ENCODE assay signal across 8 cellular contexts in the genomic region with DNA sequence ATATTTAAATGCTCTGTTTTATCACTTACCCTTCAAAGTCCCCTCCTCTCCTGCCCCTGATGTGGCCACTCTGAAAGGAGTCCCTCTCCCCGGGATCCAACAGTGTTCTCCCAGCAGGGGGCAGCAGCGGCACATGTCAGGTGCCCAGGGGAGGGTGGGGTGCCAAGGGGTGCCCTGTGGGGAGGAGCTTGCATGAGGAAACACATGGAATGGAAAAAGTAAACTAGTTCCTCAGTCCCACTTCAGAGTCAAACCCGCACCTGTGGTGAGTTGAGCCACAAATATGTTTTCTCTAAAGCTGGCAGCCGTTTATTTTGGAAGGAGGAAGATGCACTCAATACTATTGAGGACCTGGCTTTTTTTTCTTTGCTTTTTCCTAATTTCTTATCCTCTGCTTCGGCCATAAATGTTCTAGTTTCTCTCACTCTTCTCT. TPM values are rescaled to one million over a fixed set of nuclear protein-coding genes. Genes with fewer than 3 reads are reported as not detected.
DNase-seq lines count a peak whose midpoint lies in the region; ATAC-seq and TF ChIP-seq lines count a peak whose summit lies in the region.

No MANE protein-coding gene starts in this region.

- no peaks in the 10 kb centered on the region for H3K4me1 ChIP-seq in SJSA1 (replicated peaks)
- peaks cover 16% of the 10 kb centered on the region for H3K4me1 ChIP-seq in suprapubic skin

- ATAC-seq in GM21786 (IDR thresholded peaks at IDR 0.05; ENCODE audit: unreplicated experiment) = peak; percentile 85

- H3K27ac ChIP-seq in SJSA1 = no peak overlapping the region
- H3K27ac ChIP-seq in suprapubic skin = no peak overlapping the region

- peak; percentile 81 for TF ChIP-seq CTCF in foreskin fibroblast (IDR thresholded peaks at IDR 0.05; ENCODE audit: low read depth, low read length)
- peak; percentile 66 to 81 for TF ChIP-seq CTCF in suprapubic skin (IDR thresholded peaks at IDR 0.05)

- H3K36me3 ChIP-seq in SJSA1 = no peaks in the 10 kb centered on the region
- H3K36me3 ChIP-seq in suprapubic skin = no peaks in the 10 kb centered on the region

- 14% methylated on average over 5 of the region's 5 CpGs for WGBS in suprapubic skin

- H3K9me3 ChIP-seq in SJSA1 (replicated peaks) = no peaks in the 10 kb centered on the region
- H3K9me3 ChIP-seq in suprapubic skin = no peaks in the 10 kb centered on the region

- DNase-seq in DMS153 (lab: John Stamatoyannopoulos, UW) (peak; percentile 83), NAMALWA (ENCODE audit: low spot score) (peak; percentile 97), SJSA1 (ENCODE audit: low read depth in 1 of 2, low spot score in 2 of 2) (peak; percentile 58 to 87), foreskin fibroblast (peak; percentile 66 to 92), occipital lobe (lab: John Stamatoyannopoulos, UW) (peak; percentile 68), suprapubic skin (ENCODE audit: low spot score in 2 of 2) (peak; percentile 95 to 96)
- peak; percentile 97 for DNase-seq in activated effector memory CD4-positive, alpha-beta T cell treated with anti-CD3 and anti-CD28 coated beads, Interleukin-2, amount 50 U/mL, for 16 hours

- peaks cover 7% of the 10 kb centered on the region; the same call in 1 of the 2 replicates for H3K27me3 ChIP-seq in SJSA1 (replicated peaks)
- H3K27me3 ChIP-seq in suprapubic skin = no peaks in the 10 kb centered on the region

- TF ChIP-seq EP300 in suprapubic skin (IDR thresholded peaks at IDR 0.05) = no peak

- TF ChIP-seq POLR2A in suprapubic skin (IDR thresholded peaks at IDR 0.05) = no peak

- H3K4me3 ChIP-seq in SJSA1 (no peak overlapping the region), foreskin fibroblast (ENCODE audit: low read depth in 1 of 2, low read length in 2 of 2) (no peak overlapping the region), suprapubic skin (no peak overlapping the region)

RNA-seq across cellular contexts. Expression of gene NRROS, which starts 30.1 kb away (rescaled TPM):
- total RNA-seq in SJSA1 (2014; rRNA removed; shearing (Covaris generic)) = 0.11 TPM in 1 of 2 replicates, not detected in the other
- total RNA-seq in occipital lobe = 1.2 TPM
- 1 to 10 TPM in 3 of 4 donors, under 1 TPM in 1; 0.95 to 4.5 (median 1.5) TPM for total RNA-seq in suprapubic skin

RNA-seq across cellular contexts. Expression of gene FBXO45, which starts 40.9 kb away (rescaled TPM):
- total RNA-seq in SJSA1 (2014; rRNA removed; shearing (Covaris generic)) = 18.3 and 20.4 TPM in 2 replicates
- total RNA-seq in occipital lobe (50.5 TPM), suprapubic skin (10 to 100 TPM in 3 of 4 donors, 1 to 10 TPM in 1; 7.5 to 25.7 (median 17.3) TPM)

RNA-seq across cellular contexts. Expression of gene WDR53, which starts 41.0 kb away (rescaled TPM):
- 9.3 and 12.7 TPM in 2 replicates for total RNA-seq in SJSA1 (2014; rRNA removed; shearing (Covaris generic))
- total RNA-seq in occipital lobe (3.4 TPM), suprapubic skin (1 to 10 TPM; 3.1 to 9.7 (median 7.7) TPM)
